Comparison of ENCODE assay signal across 8 cellular contexts in the genomic region with DNA sequence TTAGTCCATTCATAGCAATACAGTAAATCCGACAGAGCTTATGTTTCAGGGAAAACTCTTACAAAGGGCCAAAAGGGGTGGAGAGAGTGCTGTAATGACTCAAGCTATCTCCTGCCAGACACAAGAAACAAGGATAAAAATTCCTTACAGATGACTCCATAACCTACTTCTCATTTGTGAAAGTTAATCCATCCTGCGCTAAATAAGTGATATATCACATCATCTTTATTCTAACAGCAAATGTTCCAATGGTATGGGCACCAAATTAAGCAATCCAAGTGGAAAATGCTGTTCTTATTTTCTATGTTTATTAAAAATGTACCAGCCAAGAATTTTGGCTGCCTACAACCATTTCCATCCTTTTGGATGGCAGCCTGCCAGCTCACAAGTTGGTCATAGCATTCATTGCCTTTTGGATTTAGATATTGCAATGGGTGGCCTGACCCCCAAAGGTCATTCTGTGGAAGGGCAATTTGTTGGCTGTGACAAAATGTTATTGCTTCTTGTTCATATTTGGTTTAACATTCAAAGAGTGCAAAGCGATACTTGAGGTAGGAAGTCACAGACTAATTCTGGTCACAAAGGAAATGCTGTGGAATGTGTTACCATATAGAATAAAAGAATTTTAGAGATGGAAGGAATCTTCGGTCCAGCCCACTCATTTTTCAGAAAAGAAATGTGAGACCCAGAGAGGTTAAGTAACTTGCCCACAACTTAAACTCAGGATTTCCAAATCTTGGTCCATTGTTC. TPM values are rescaled to one million over a fixed set of nuclear protein-coding genes. Genes with fewer than 3 reads are reported as not detected.
DNase-seq lines count a peak whose midpoint lies in the region; ATAC-seq and TF ChIP-seq lines count a peak whose summit lies in the region.

No MANE protein-coding gene starts in this region.

- intact Hi-C loops in ascending aorta (cut with DNase I): loop anchor here (2.0 to 10.0 kb wide), 2 partner anchors 37 to 269 kb away; partner anchors contain the start of gene PYCR2

- H3K27ac ChIP-seq in ascending aorta (peak overlapping the region; percentile 99 to 100), temporal lobe (ENCODE audit: low read depth, low read length) (peak overlapping the region; percentile 30)

- DNase-seq in BE2C (peak; percentile 38), HT1080 (ENCODE audit: low read depth) (peak; percentile 96), ascending aorta (ENCODE audit: low spot score in 2 of 2) (peak in 1 of 2 donors; percentile 90), inferior parietal cortex (ENCODE audit: extremely low spot score) (peak; percentile 69)
- DNase-seq in stimulated activated CD4-positive, alpha-beta T cell treated with anti-CD3 and anti-CD28 coated beads, Interleukin-1b, Interleukin-23, amount 100 ng/mL, for 48 hours: no peak

- ATAC-seq in HG03097 (IDR thresholded peaks at IDR 0.05; ENCODE audit: low FRiP score, unreplicated experiment): no peak
- ATAC-seq in HG02970 (IDR thresholded peaks at IDR 0.05; ENCODE audit: low FRiP score, unreplicated experiment): no peak

- H3K4me3 ChIP-seq in BE2C (ENCODE audit: low read depth, low read length) (no peak overlapping the region), ascending aorta (no peak overlapping the region)

- TF ChIP-seq CTCF in BE2C (IDR thresholded peaks at IDR 0.05; ENCODE audit: low read depth, low read length) (peak; percentile 32; the same call in 1 of the 2 replicates), ascending aorta (IDR thresholded peaks at IDR 0.05) (no peak)

- H3K36me3 ChIP-seq in BE2C: peaks cover 4% of the 10 kb centered on the region; the same call in 1 of the 2 replicates
- no peaks in the 10 kb centered on the region for H3K36me3 ChIP-seq in ascending aorta

- H3K9me3 ChIP-seq in BE2C: no peaks in the 10 kb centered on the region
- H3K9me3 ChIP-seq in ascending aorta: no peaks in the 10 kb centered on the region

- H3K4me1 ChIP-seq in BE2C (peaks cover 14% of the 10 kb centered on the region), ascending aorta (peaks cover 3 to 36% of the 10 kb centered on the region in 2 donors)

- H3K27me3 ChIP-seq in BE2C: no peaks in the 10 kb centered on the region
- H3K27me3 ChIP-seq in ascending aorta: no peaks in the 10 kb centered on the region

RNA-seq across cellular contexts. Expression of gene ENAH, which starts 2.8 kb away (rescaled TPM):
- 42.1 TPM for polyA plus RNA-seq in BE2C (2012; ENCODE audit: insufficient read depth, insufficient read length, low read depth)
- 19.4 and 23.2 TPM in 2 replicates for total RNA-seq in HT1080 (2014; rRNA removed; shearing (Covaris generic))
- 20.7 and 30.6 TPM in 2 replicates for polyA plus RNA-seq in HT1080 (2015; cell fraction: cytosol; rRNA removed)
- polyA plus RNA-seq in HT1080 (2015; cell fraction: nucleus; rRNA removed): 16.7 and 19.4 TPM in 2 replicates
- total RNA-seq in ascending aorta (103 TPM), temporal lobe (64.4 TPM)
